Comparison of ENCODE assay signal across 2 cellular contexts in genomic region chr12:113965951-113966797, GRCh38.
A peak's percentile ranks its signal among the peaks of the same experiment; 100 is the strongest.
TF ChIP-seq lines count a peak whose summit lies in the region.

A gene with protein sequence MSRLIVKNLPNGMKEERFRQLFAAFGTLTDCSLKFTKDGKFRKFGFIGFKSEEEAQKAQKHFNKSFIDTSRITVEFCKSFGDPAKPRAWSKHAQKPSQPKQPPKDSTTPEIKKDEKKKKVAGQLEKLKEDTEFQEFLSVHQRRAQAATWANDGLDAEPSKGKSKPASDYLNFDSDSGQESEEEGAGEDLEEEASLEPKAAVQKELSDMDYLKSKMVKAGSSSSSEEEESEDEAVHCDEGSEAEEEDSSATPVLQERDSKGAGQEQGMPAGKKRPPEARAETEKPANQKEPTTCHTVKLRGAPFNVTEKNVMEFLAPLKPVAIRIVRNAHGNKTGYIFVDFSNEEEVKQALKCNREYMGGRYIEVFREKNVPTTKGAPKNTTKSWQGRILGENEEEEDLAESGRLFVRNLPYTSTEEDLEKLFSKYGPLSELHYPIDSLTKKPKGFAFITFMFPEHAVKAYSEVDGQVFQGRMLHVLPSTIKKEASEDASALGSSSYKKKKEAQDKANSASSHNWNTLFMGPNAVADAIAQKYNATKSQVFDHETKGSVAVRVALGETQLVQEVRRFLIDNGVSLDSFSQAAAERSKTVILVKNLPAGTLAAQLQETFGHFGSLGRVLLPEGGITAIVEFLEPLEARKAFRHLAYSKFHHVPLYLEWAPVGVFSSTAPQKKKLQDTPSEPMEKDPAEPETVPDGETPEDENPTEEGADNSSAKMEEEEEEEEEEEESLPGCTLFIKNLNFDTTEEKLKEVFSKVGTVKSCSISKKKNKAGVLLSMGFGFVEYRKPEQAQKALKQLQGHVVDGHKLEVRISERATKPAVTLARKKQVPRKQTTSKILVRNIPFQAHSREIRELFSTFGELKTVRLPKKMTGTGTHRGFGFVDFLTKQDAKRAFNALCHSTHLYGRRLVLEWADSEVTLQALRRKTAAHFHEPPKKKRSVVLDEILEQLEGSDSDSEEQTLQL (minus strand): TSS chr12:113966325. CDS start chr12:113966227, 98 bp downstream.

TF ChIP-seq in IMR-90, 13 proteins besides CTCF, POLR2A, EP300 and RAD21:
- TF ChIP-seq MAZ (IDR thresholded peaks at IDR 0.05; ENCODE audit: borderline replicate concordance, low read depth, low read length) = peak; percentile 66; the same call in 1 of the 2 replicates
- TF ChIP-seq, protein P1, sequence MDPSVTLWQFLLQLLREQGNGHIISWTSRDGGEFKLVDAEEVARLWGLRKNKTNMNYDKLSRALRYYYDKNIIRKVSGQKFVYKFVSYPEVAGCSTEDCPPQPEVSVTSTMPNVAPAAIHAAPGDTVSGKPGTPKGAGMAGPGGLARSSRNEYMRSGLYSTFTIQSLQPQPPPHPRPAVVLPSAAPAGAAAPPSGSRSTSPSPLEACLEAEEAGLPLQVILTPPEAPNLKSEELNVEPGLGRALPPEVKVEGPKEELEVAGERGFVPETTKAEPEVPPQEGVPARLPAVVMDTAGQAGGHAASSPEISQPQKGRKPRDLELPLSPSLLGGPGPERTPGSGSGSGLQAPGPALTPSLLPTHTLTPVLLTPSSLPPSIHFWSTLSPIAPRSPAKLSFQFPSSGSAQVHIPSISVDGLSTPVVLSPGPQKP (IDR thresholded peaks at IDR 0.05; ENCODE audit: borderline replicate concordance, low read depth, low read length) = peak; percentile 43; the same call in 1 of the 2 replicates
- TF ChIP-seq CHD1 (IDR thresholded peaks at IDR 0.05; ENCODE audit: low read depth, low read length) = no peak
- no peak for TF ChIP-seq RCOR1 (IDR thresholded peaks at IDR 0.05; ENCODE audit: insufficient replicate concordance, low read length)
- peak; percentile 40; the same call in 1 of the 2 replicates for TF ChIP-seq SMC3 (IDR thresholded peaks at IDR 0.05; ENCODE audit: low read depth, low read length)
- TF ChIP-seq, protein P2, sequence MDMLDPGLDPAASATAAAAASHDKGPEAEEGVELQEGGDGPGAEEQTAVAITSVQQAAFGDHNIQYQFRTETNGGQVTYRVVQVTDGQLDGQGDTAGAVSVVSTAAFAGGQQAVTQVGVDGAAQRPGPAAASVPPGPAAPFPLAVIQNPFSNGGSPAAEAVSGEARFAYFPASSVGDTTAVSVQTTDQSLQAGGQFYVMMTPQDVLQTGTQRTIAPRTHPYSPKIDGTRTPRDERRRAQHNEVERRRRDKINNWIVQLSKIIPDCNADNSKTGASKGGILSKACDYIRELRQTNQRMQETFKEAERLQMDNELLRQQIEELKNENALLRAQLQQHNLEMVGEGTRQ (IDR thresholded peaks at IDR 0.05; ENCODE audit: low read depth, low read length) = peak; percentile 96
- no peak for TF ChIP-seq MAFK (IDR thresholded peaks at IDR 0.05; ENCODE audit: low read depth, low read length)
- TF ChIP-seq MXI1 (IDR thresholded peaks at IDR 0.05; ENCODE audit: borderline replicate concordance, low read depth, low read length) = peak; percentile 99

TF ChIP-seq in endothelial cell of umbilical vein, 7 proteins besides CTCF, POLR2A, EP300 and RAD21:
- TF ChIP-seq GATA2 (IDR thresholded peaks at IDR 0.05; ENCODE audit: insufficient read depth, insufficient read length, low read depth, low read length) (no peak), MYC (IDR thresholded peaks at IDR 0.05; ENCODE audit: low read depth, low read length) (no peak), POLR2AphosphoS5 (IDR thresholded peaks at IDR 0.05; ENCODE audit: insufficient read depth, low read depth, low read length) (peak; percentile 69), MAX (IDR thresholded peaks at IDR 0.05; ENCODE audit: insufficient read depth, insufficient read length) (peak; percentile 97), FOS (IDR thresholded peaks at IDR 0.05; ENCODE audit: borderline replicate concordance, insufficient read depth, low read length) (no peak), EZH2 (IDR thresholded peaks at IDR 0.05; ENCODE audit: borderline replicate concordance, low read depth, low read length, severe bottlenecking) (no peak)
